ENCODE assay signal across 8 cellular contexts in the genomic region with DNA sequence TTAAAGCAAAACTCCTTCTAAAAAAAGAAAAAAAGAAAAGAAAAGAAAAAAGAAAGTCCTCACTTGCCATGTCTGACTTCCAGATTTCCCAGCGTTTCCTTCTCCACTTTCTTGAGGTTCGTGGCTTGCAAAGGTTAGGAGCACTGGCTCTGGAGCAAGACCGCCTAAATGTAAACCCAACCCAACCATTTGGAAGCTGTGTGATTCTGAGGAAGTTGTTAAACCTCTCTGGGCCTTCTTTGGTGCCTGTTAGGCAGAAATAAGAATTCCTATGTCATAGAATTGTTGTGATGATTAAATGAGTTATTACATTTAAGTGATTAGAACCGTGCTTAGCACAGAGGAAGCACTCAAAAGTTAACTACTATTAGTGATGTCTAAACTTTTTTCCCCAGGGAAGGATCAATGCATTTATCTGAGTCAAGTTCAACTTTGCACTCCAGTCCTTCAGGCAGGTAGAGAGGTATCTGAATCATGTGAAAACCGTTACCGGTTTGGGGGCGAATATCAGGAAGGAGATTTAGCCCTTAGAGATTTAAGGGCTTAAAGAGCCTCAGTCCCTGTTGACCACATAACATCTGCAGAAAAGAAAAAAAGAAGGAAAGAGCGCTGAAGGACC.
A peak's percentile ranks its signal among the peaks of the same experiment; 100 is the strongest.
DNase-seq lines count a peak whose midpoint lies in the region; ATAC-seq, FAIRE-seq and TF ChIP-seq lines count a peak whose summit lies in the region.

No MANE protein-coding gene starts in this region.

- peak overlapping the region; percentile 81; the same call in 1 of the 2 replicates for H2BK5ac ChIP-seq in H1 (ENCODE audit: low read depth, low read length)

- peak overlapping the region; percentile 15 for H4K91ac ChIP-seq in H1 (replicated peaks; ENCODE audit: insufficient read length, low read length)

- no peak overlapping the region for H2BK12ac ChIP-seq in H1 (ENCODE audit: low read depth, low read length)

- TF ChIP-seq POLR2A in H1 (IDR thresholded peaks at IDR 0.05; ENCODE audit: control extremely low read depth in 1 of 2, low read depth in 2 of 2, low read length in 2 of 2): no peak
- TF ChIP-seq POLR2A in sigmoid colon (IDR thresholded peaks at IDR 0.05): no peak

- H3K9me2 ChIP-seq in PC-9 (ENCODE audit: insufficient read depth): no peaks in the 10 kb centered on the region

- H3F3A ChIP-seq in PC-9 (ENCODE audit: insufficient read depth, low read depth): peaks cover 8% of the 10 kb centered on the region

- POLR2A ChIA-PET in H1 (lab: Charles Lee; ENCODE audit: partially characterized antibody): interaction anchor here (1.0 to 1.7 kb wide), 3 partner anchors 13 to 84 kb away, joined by 3 to 4 read pairs (median 3); no protein-coding TSS in a partner anchor
- POLR2A ChIA-PET in PC-9 (lab: Charles Lee; ENCODE audit: unreplicated experiment): interaction anchor here (0.7 kb wide), 1 partner anchor 389 kb away, joined by 5 read pairs; no protein-coding TSS in a partner anchor

- no peak overlapping the region for H3K23ac ChIP-seq in H1 (ENCODE audit: insufficient read length)

- H4K8ac ChIP-seq in H1 (ENCODE audit: extremely low read depth, insufficient read depth, low read length): no peak overlapping the region; the same call in 1 of the 2 replicates

- H3K4me1 ChIP-seq in H1 (replicated peaks in 1 of 4; ENCODE audit: control insufficient read depth in 3 of 4, insufficient read depth in 4 of 4, low read length in 3 of 4): peaks cover 11 to 31% (median 24%) of the 10 kb centered on the region in 4 experiments
- H3K4me1 ChIP-seq in sigmoid colon: peaks cover 0 to 9% (median 6%) of the 10 kb centered on the region in 4 donors
- H3K4me1 ChIP-seq in PC-9 (replicated peaks; ENCODE audit: insufficient read depth): peaks cover 12% of the 10 kb centered on the region

- H3K79me2 ChIP-seq in H1 (ENCODE audit: control insufficient read depth in 1 of 2, insufficient read depth in 2 of 2, low read length in 2 of 2): no peaks in the 10 kb centered on the region
- no peaks in the 10 kb centered on the region for H3K79me2 ChIP-seq in PC-9 (ENCODE audit: low read depth)

- H3K9ac ChIP-seq in H1 (replicated peaks in 1 of 4; ENCODE audit: extremely low read depth in 1 of 4, low read depth in 3 of 4, low read length in 3 of 4): no peak overlapping the region

- no peak for TF ChIP-seq RAD21 in H1 (IDR thresholded peaks at IDR 0.05 in 1 of 2, conservative IDR thresholded peaks at IDR 0.05 in 1 of 2; ENCODE audit: low read depth in 2 of 2, low read length in 2 of 2)

- peak; percentile 8 for ATAC-seq in HG02870 (IDR thresholded peaks at IDR 0.05; ENCODE audit: unreplicated experiment)
- no peak for ATAC-seq in esophagus mucosa
- ATAC-seq in GM21360 (IDR thresholded peaks at IDR 0.05; ENCODE audit: unreplicated experiment): no peak

- H3K27me3 ChIP-seq in H1 (replicated peaks in 1 of 4; ENCODE audit: control insufficient read depth in 3 of 4, extremely low read depth in 1 of 4, insufficient read depth in 3 of 4, low read length in 3 of 4) (peaks cover 0 to 8% (median 7%) of the 10 kb centered on the region in 4 experiments; a peak in 5 of 7 replicates), sigmoid colon (no peaks in the 10 kb centered on the region), PC-9 (ENCODE audit: insufficient read depth, low read depth) (no peaks in the 10 kb centered on the region)

- H3K79me1 ChIP-seq in H1 (ENCODE audit: low read depth, low read length): no peaks in the 10 kb centered on the region

- no peaks in the 10 kb centered on the region for H3K9me3 ChIP-seq in H1 (ENCODE audit: insufficient read depth in 2 of 2, low read depth in 1 of 2, low read length in 1 of 2)
- H3K9me3 ChIP-seq in sigmoid colon: no peaks in the 10 kb centered on the region
- H3K9me3 ChIP-seq in PC-9 (ENCODE audit: insufficient read depth, low read depth): no peaks in the 10 kb centered on the region

- H3K4me2 ChIP-seq in H1 (ENCODE audit: insufficient read depth in 1 of 2, low read depth in 2 of 2, low read length in 2 of 2) (peak overlapping the region; percentile 61 to 67), PC-9 (no peak overlapping the region)

- no peak overlapping the region for H3K14ac ChIP-seq in H1 (ENCODE audit: insufficient read length)

- peak; percentile 41 for FAIRE-seq in GM18507 (lab: Jason Lieb, UNC)
- no peak for FAIRE-seq in H1 (lab: Jason Lieb, UNC)

- 39% methylated on average over 8 of the region's 8 CpGs; no CpG with 5 or more reads in 1 of the 2 experiments for WGBS in H1 (ENCODE audit: extremely low coverage in 1 of 2, insufficient coverage in 1 of 2, insufficient read length in 1 of 2, insufficient replicate concordance in 2 of 2, low coverage in 1 of 2, low lambda C conversion rate in 2 of 2, missing lambda C conversion rate in 1 of 2), 2 experiments
- WGBS in sigmoid colon, 2 donors: 65 to 71% methylated on average over 8 of the region's 8 CpGs

- H3K56ac ChIP-seq in H1 (replicated peaks; ENCODE audit: insufficient read length, low read depth, low read length): peak overlapping the region; percentile 3

- H2BK20ac ChIP-seq in H1 (ENCODE audit: low read length): peak overlapping the region; percentile 55; the same call in 1 of the 2 replicates

- TF ChIP-seq CTCF in H1 (IDR thresholded peaks at IDR 0.05; ENCODE audit: control extremely low read depth in 1 of 3, insufficient read depth in 1 of 3, low read depth in 1 of 3, low read length in 3 of 3): no peak
- TF ChIP-seq CTCF in sigmoid colon (IDR thresholded peaks at IDR 0.05): no peak
- TF ChIP-seq CTCF in PC-9 (conservative IDR thresholded peaks at IDR 0.05): no peak

- H2AK5ac ChIP-seq in H1 (ENCODE audit: low read depth, low read length): no peak overlapping the region

- BruUV-seq in PC-9 (replicated peaks; lab: Mats Ljungman, UMichigan): no TSS peak

- no peaks in the 10 kb centered on the region for H3K23me2 ChIP-seq in H1 (ENCODE audit: low read depth, low read length)

- peak overlapping the region; percentile 87; the same call in 1 of the 2 replicates for H3K18ac ChIP-seq in H1 (ENCODE audit: extremely low read depth, low read length)

- no peak for TF ChIP-seq EP300 in H1 (IDR thresholded peaks at IDR 0.05; ENCODE audit: borderline replicate concordance in 1 of 2, low read depth in 2 of 2, low read length in 2 of 2)
- TF ChIP-seq EP300 in sigmoid colon (IDR thresholded peaks at IDR 0.05): no peak

- no peak overlapping the region for H2BK15ac ChIP-seq in H1 (ENCODE audit: low read length)

- no peak for DNase-seq in GM18507 (ENCODE audit: extremely low spot score, insufficient read length, low read depth)
- no peak for DNase-seq in H1 (ENCODE audit: low read depth in 1 of 2, low spot score in 2 of 2)
- no peak for DNase-seq in sigmoid colon
- DNase-seq in NCI-H524 treated with DMSO at 0.1 percent for 48 hours (lab: John Stamatoyannopoulos, UW): no peak
- no peak for DNase-seq in PC-9

- H2BK120ac ChIP-seq in H1 (replicated peaks; ENCODE audit: low read depth, low read length): peak overlapping the region; percentile 0

- CTCF ChIA-PET in H1 (lab: Charles Lee; ENCODE audit: partially characterized antibody) (interaction anchor here (0.6 to 1.2 kb wide), 3 partner anchors 20 to 277 kb away, joined by 3 to 6 read pairs (median 4); no protein-coding TSS in a partner anchor), PC-9 (lab: Charles Lee) (interaction anchor here (0.6 kb wide), 2 partner anchors 50 to 520 kb away, joined by 4 to 6 read pairs; no protein-coding TSS in a partner anchor)

- H3K27ac ChIP-seq in H1 (ENCODE audit: low read depth, low read length): no peak overlapping the region
- H3K27ac ChIP-seq in sigmoid colon: peak overlapping the region in 2 of 4 donors; percentile 28 to 36
- H3K27ac ChIP-seq in PC-9: no peak overlapping the region

- peak overlapping the region in 2 of 4 experiments; percentile 11 to 54; a peak in 4 of 8 replicates for H3K4me3 ChIP-seq in H1 (ENCODE audit: extremely low read depth in 1 of 4, insufficient read depth in 2 of 4, low read depth in 3 of 4, low read length in 4 of 4)
- H3K4me3 ChIP-seq in sigmoid colon: peak overlapping the region; percentile 23 to 45 (median 42)
- H3K4me3 ChIP-seq in PC-9: no peak overlapping the region

- H4K20me1 ChIP-seq in H1 (replicated peaks in 1 of 2; ENCODE audit: control insufficient read depth in 1 of 2, insufficient read depth in 2 of 2, low read length in 2 of 2) (no peaks in the 10 kb centered on the region), PC-9 (ENCODE audit: insufficient read depth) (no peaks in the 10 kb centered on the region)

- no peak overlapping the region for H3K4ac ChIP-seq in H1 (replicated peaks; ENCODE audit: insufficient read length, low read depth, low read length)

- H4K5ac ChIP-seq in H1 (ENCODE audit: insufficient read length, low read depth, low read length): no peak overlapping the region

- no peak overlapping the region for H2AFZ ChIP-seq in H1 (ENCODE audit: low read length)
- H2AFZ ChIP-seq in PC-9: no peak overlapping the region

- H3K36me3 ChIP-seq in H1 (ENCODE audit: control insufficient read depth in 2 of 4, insufficient read depth in 4 of 4, low read length in 3 of 4): no peaks in the 10 kb centered on the region
- no peaks in the 10 kb centered on the region for H3K36me3 ChIP-seq in sigmoid colon
- H3K36me3 ChIP-seq in PC-9 (ENCODE audit: low read depth): no peaks in the 10 kb centered on the region

- intact Hi-C loops in sigmoid colon (cut with DNase I) (loop anchor here (5.0 kb wide), 1 partner anchor 50 kb away; no protein-coding TSS in a partner anchor), PC-9 (cut with micrococcal nuclease; ENCODE audit: unreplicated experiment) (no loop called here)

TF ChIP-seq in H1, 55 proteins besides CTCF, POLR2A, EP300 and RAD21:
- TF ChIP-seq KDM1A (IDR thresholded peaks at IDR 0.05; ENCODE audit: borderline replicate concordance, low read length) (0 out of 2 replicates have a peak, but pooled peaks have one; percentile 23), RFX5 (IDR thresholded peaks at IDR 0.05; ENCODE audit: borderline replicate concordance, low read depth, low read length) (no peak), TBP (IDR thresholded peaks at IDR 0.05; ENCODE audit: low read depth, low read length) (no peak), SUZ12 (IDR thresholded peaks at IDR 0.05; ENCODE audit: low read length) (no peak)
